Comparison of ENCODE assay signal across 8 cellular contexts in the genomic region with DNA sequence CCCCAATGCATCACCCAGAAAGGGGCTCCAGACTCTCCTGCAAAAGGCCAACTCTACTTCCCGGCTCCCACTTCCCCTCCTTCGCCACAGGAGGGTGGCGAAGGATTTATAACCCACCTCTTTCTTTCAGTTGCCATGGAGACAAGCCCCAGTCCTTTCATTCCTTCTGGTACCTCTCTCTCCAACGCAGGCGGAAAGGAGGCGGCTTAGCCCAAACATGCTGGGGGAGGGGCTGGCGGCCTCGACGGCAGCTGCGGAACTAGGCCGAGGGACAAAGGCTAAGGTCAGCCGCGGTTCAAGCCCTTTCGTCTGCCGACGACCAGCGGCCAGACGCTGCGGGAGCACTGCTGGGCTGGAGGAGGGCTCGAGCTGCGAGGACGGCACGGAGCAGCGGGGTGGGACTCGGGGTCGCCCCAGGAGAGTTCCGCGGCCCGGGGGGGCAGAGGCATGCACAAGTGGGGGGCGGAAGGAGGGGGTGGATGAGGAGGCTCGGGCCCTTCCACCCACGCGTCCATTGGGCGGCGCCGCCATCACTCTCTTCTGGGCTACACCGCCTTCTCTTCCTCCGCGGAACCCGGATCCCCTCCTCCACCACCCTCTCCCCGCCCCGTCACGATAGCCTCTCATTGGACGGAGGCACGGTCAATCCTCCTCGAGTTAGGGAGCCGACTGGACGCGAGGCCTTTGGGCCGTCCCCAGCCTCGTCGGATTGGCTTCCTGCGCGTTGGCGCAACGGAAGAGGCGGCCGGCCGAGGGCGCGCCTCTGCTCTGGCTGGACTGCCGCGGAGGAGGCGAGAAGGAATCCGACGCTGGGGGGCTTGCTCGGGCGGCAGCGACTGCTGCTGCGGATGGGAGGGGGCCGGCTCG. TPM values are rescaled to one million over a fixed set of nuclear protein-coding genes. Genes with fewer than 3 reads are reported as not detected.
A peak's percentile ranks its signal among the peaks of the same experiment; 100 is the strongest.
DNase-seq lines count a peak whose midpoint lies in the region; TF ChIP-seq lines count a peak whose summit lies in the region.

Gene PANK2, plus strand, starts transcription at position 766 of the 867 bp plus-strand sequence.

- intact Hi-C loops in activated naive CD4-positive, alpha-beta T cell treated with anti-CD3 and anti-CD28 coated beads for 36 hours (cut with micrococcal nuclease): loop anchor here (1.0 to 2.0 kb wide), 9 partner anchors 18 to 196 kb away; partner anchors contain the start of genes AP5S1, CENPB and MAVS

- DNase-seq in HFFc6: peak; percentile 99
- peak; percentile 99 for DNase-seq in NAMALWA (ENCODE audit: low spot score)
- peak; percentile 99 for DNase-seq in SK-N-DZ (ENCODE audit: low spot score)
- DNase-seq in activated naive CD4-positive, alpha-beta T cell treated with anti-CD3 and anti-CD28 coated beads for 36 hours: peak; percentile 100
- DNase-seq in foreskin melanocyte: peak; percentile 99
- peak; percentile 99 for DNase-seq in neuronal stem cell (ENCODE audit: low spot score)

- peak within 1 kb of the TSS; percentile 95 for H3K27ac Mint-ChIP-seq in HFFc6
- peak within 1 kb of the TSS; percentile 96 for H3K27ac Mint-ChIP-seq in activated naive CD4-positive, alpha-beta T cell treated with anti-CD3 and anti-CD28 coated beads for 36 hours

- no peaks in the 10 kb centered on the region for H3K27me3 ChIP-seq in neuronal stem cell (ENCODE audit: control insufficient read depth in 3 of 3, insufficient read depth in 3 of 3, low read depth in 1 of 3, low read length in 3 of 3)

- H2BK12ac ChIP-seq in neuronal stem cell (ENCODE audit: low read length): peak within 1 kb of the TSS; percentile 90

- H3K14ac ChIP-seq in neuronal stem cell (ENCODE audit: low read length): peak within 1 kb of the TSS; percentile 9

- peaks cover 6% of the 10 kb centered on the region for H3K27me3 Mint-ChIP-seq in HFFc6 (ENCODE audit: insufficient read depth)
- H3K27me3 Mint-ChIP-seq in activated naive CD4-positive, alpha-beta T cell treated with anti-CD3 and anti-CD28 coated beads for 36 hours (ENCODE audit: low read depth): no peaks in the 10 kb centered on the region

- H3K4me1 Mint-ChIP-seq in HFFc6 (ENCODE audit: low read depth): peaks cover 44% of the 10 kb centered on the region
- H3K4me1 Mint-ChIP-seq in activated naive CD4-positive, alpha-beta T cell treated with anti-CD3 and anti-CD28 coated beads for 36 hours (ENCODE audit: low read depth): peaks cover 42% of the 10 kb centered on the region

- peak within 1 kb of the TSS; percentile 99 for H4K91ac ChIP-seq in neuronal stem cell (ENCODE audit: low read depth, low read length, poor library complexity)

- no peaks in the 10 kb centered on the region for H3K79me1 ChIP-seq in neuronal stem cell (ENCODE audit: low read depth, low read length)

- TF ChIP-seq CTCF in HFFc6 (IDR thresholded peaks at IDR 0.05) (peak; percentile 53), subcutaneous adipose tissue (IDR thresholded peaks at IDR 0.05; ENCODE audit: low read depth) (no peak)

- H3K4me2 ChIP-seq in neuronal stem cell (ENCODE audit: insufficient read depth, low read length, poor library complexity, severe bottlenecking): peak within 1 kb of the TSS; percentile 65

- H3K18ac ChIP-seq in neuronal stem cell (ENCODE audit: low read length): peak within 1 kb of the TSS; percentile 100

- H3K4me3 Mint-ChIP-seq in HFFc6: peak within 1 kb of the TSS; percentile 99
- peak within 1 kb of the TSS; percentile 98 for H3K4me3 Mint-ChIP-seq in activated naive CD4-positive, alpha-beta T cell treated with anti-CD3 and anti-CD28 coated beads for 36 hours

- WGBS in neuronal stem cell (ENCODE audit: extremely low coverage in 2 of 2, insufficient read length in 2 of 2, insufficient replicate concordance in 1 of 2), 2 donors: no CpG with 5 or more reads among the region's 72 CpGs

- H3K4me3 ChIP-seq in GM08714 (ENCODE audit: low read length): peak within 1 kb of the TSS; percentile 100
- H3K4me3 ChIP-seq in neuronal stem cell (ENCODE audit: low read length in 2 of 2): peak within 1 kb of the TSS; percentile 68 to 97

- peak within 1 kb of the TSS; percentile 96 for H3K27ac ChIP-seq in neuronal stem cell (replicated peaks; ENCODE audit: low read length)

- H3K9me3 ChIP-seq in neuronal stem cell (replicated peaks in 1 of 2; ENCODE audit: control insufficient read depth in 2 of 2, insufficient read depth in 1 of 2, low read depth in 1 of 2, low read length in 2 of 2): no peaks in the 10 kb centered on the region

- H2BK15ac ChIP-seq in neuronal stem cell (ENCODE audit: low read length): peak within 1 kb of the TSS; percentile 77

- H4K8ac ChIP-seq in neuronal stem cell (ENCODE audit: low read depth, low read length): peak within 1 kb of the TSS; percentile 100

- peak within 1 kb of the TSS; percentile 72 for H2AK5ac ChIP-seq in neuronal stem cell (ENCODE audit: low read depth, low read length)

- peak within 1 kb of the TSS; percentile 98 for H3K9ac ChIP-seq in neuronal stem cell (ENCODE audit: low read depth, low read length, poor library complexity)

- peaks cover 35% of the 10 kb centered on the region for H3K36me3 Mint-ChIP-seq in HFFc6 (ENCODE audit: low read depth)
- peaks cover 41% of the 10 kb centered on the region for H3K36me3 Mint-ChIP-seq in activated naive CD4-positive, alpha-beta T cell treated with anti-CD3 and anti-CD28 coated beads for 36 hours (ENCODE audit: low read depth)

- peak within 1 kb of the TSS; percentile 96 for H3K23ac ChIP-seq in neuronal stem cell (ENCODE audit: low read depth, low read length, poor library complexity)

- H2AFZ ChIP-seq in neuronal stem cell (ENCODE audit: low read length): peak within 1 kb of the TSS; percentile 94

- CTCF ChIA-PET in activated naive CD4-positive, alpha-beta T cell treated with anti-CD3 and anti-CD28 coated beads for 36 hours (lab: Charles Lee): interaction anchor here (1.6 kb wide), 1 partner anchor 34 kb away, joined by 7 read pairs; no protein-coding TSS in a partner anchor

- peaks cover 0 to 33% of the 10 kb centered on the region in 2 donors for H3K36me3 ChIP-seq in neuronal stem cell (replicated peaks in 1 of 2; ENCODE audit: control insufficient read depth in 2 of 2, insufficient read depth in 2 of 2, low read length in 2 of 2)

- H3K4me1 ChIP-seq in neuronal stem cell (ENCODE audit: control insufficient read depth in 2 of 2, insufficient read depth in 1 of 2, low read depth in 1 of 2, low read length in 2 of 2): peaks cover 12 to 16% of the 10 kb centered on the region in 2 donors

- peak within 1 kb of the TSS; percentile 85 for H3K4ac ChIP-seq in neuronal stem cell (ENCODE audit: low read length)

- H2BK120ac ChIP-seq in neuronal stem cell (ENCODE audit: low read depth, low read length): peak within 1 kb of the TSS; percentile 100

- no peaks in the 10 kb centered on the region for H3K9me3 Mint-ChIP-seq in HFFc6
- H3K9me3 Mint-ChIP-seq in activated naive CD4-positive, alpha-beta T cell treated with anti-CD3 and anti-CD28 coated beads for 36 hours: no peaks in the 10 kb centered on the region

- H2BK5ac ChIP-seq in neuronal stem cell (ENCODE audit: low read length): peak within 1 kb of the TSS; percentile 99

RNA-seq across cellular contexts. Expression of gene PANK2, which starts in this region (rescaled TPM):
- 10 to 100 TPM; 34.5 to 40.7 (median 38.3) TPM for total RNA-seq in HFFc6 (2021; fragmentation: NEBNext Ultra II Directional; extraction: Animal tissue kit (Norgen Biotek cat#: 25700))
- polyA plus RNA-seq in SK-N-DZ (2014; cell fraction: cytosol; rRNA removed): 58.4 and 72.3 TPM in 2 replicates
- polyA plus RNA-seq in SK-N-DZ (2014; cell fraction: nucleus; rRNA removed): 42.2 and 45.7 TPM in 2 replicates
- total RNA-seq in activated naive CD4-positive, alpha-beta T cell treated with anti-CD3 and anti-CD28 coated beads for 36 hours: 10 to 100 TPM; 39.8 to 44.7 TPM
- polyA plus RNA-seq in neuronal stem cell (2013, experiment 1 of 2): 22.5 TPM
- 21.1 TPM for polyA plus RNA-seq in neuronal stem cell (2013, experiment 2 of 2)
- 10 to 100 TPM; 31.3 to 59.5 (median 47.6) TPM for total RNA-seq in subcutaneous adipose tissue

Comparison
In these comparisons a context has a peak if more than half of its experiments do, and no peak if none do; other contexts are left out.
1. Peak in every context shown above with its lines: DNase-seq, H3K4me3 ChIP-seq and H3K27ac ChIP-seq.